Comparison of ENCODE assay signal across 24 cellular contexts in genomic region chr4:4881432-4881831, GRCh38. TPM values are rescaled to one million over a fixed set of nuclear protein-coding genes. Genes with fewer than 3 reads are reported as not detected.
"Had no signal": no experiment of that assay in that cellular context is flagged by ENCODE, and none has a peak within 500 bp of the region (broad histone marks: within the 10 kb centered on the region; RNA-seq: fewer than 3 reads in every experiment).

No MANE protein-coding gene starts in this region.

- H3K27ac ChIP-seq: coronary artery, foreskin keratinocyte, gastroesophageal sphincter, heart left ventricle, hepatocyte, left lung, neural progenitor cell, parathyroid adenoma, right lobe of liver, thoracic aorta, tibial nerve, upper lobe of left lung had no signal

- DNase-seq: effector memory CD8-positive, alpha-beta T cell; foreskin keratinocyte; heart left ventricle; kidney; left cardiac atrium; left lung; mesenchymal stem cell; midbrain; naive thymus-derived CD4-positive, alpha-beta T cell; right lobe of liver; small intestine; stimulated activated CD4-positive, alpha-beta T cell treated with anti-CD3 and anti-CD28 coated beads, Interleukin-15, amount 100 ng/mL, for 24 hours; stimulated activated CD4-positive, alpha-beta T cell treated with anti-CD3 and anti-CD28 coated beads, Interleukin-2, amount 100 ng/mL, for 48 hours; stimulated activated naive B cell treated with anti-CD40 and anti-IgM and Interleukin-4, amounts not matched to agents 10 μg/mL and 1 μg/mL and 100 μg/mL, for 72 hours; upper lobe of left lung had no signal

- H3K36me3 ChIP-seq: gastroesophageal sphincter, heart left ventricle, left lung, neural progenitor cell, right lobe of liver, thoracic aorta, tibial nerve, upper lobe of left lung had no signal

- ATAC-seq: effector memory CD8-positive, alpha-beta T cell; foreskin keratinocyte; gastroesophageal sphincter; heart left ventricle; left cardiac atrium; left lung; naive thymus-derived CD4-positive, alpha-beta T cell; right lobe of liver; stimulated activated naive B cell treated with anti-CD40 and anti-IgM and Interleukin-4, amounts not matched to agents 10 μg/mL and 1 μg/mL and 100 μg/mL, for 72 hours had no signal

- H3K79me2 ChIP-seq: hepatocyte, parathyroid adenoma had no signal

- H3K4me1 ChIP-seq: foreskin keratinocyte, gastroesophageal sphincter, heart left ventricle, left lung, neural progenitor cell, parathyroid adenoma, right lobe of liver, tibial nerve, upper lobe of left lung had no signal

- H3K4me3 ChIP-seq: coronary artery, gastroesophageal sphincter, heart left ventricle, hepatocyte, left lung, neural progenitor cell, right lobe of liver, thoracic aorta, tibial nerve, upper lobe of left lung had no signal

- H3K9ac ChIP-seq: neural progenitor cell, parathyroid adenoma had no signal

- H2AFZ ChIP-seq: hepatocyte, neural progenitor cell, parathyroid adenoma had no signal

- H3K4me2 ChIP-seq: hepatocyte, neural progenitor cell had no signal

- H3K27me3 ChIP-seq: right lobe of liver, upper lobe of left lung had no signal

- FAIRE-seq: endometrium, kidney, small intestine, urothelium cell line had no signal

- H3K9me3 ChIP-seq: gastroesophageal sphincter, heart left ventricle, left lung, right lobe of liver, thoracic aorta, tibial nerve, upper lobe of left lung had no signal

RNA-seq across cellular contexts. Expression of gene MSX1, which starts 22.0 kb away (rescaled TPM):
- total RNA-seq: naive thymus-derived CD4-positive, alpha-beta T cell had no signal
- polyA plus RNA-seq: naive thymus-derived CD4-positive, alpha-beta T cell had no signal
